In genomic region chr11:16030664-16031063, GRCh38 we compare ENCODE assay signal across 16 cellular contexts.
A peak's percentile ranks its signal among the peaks of the same experiment; 100 is the strongest.
DNase-seq lines count a peak whose midpoint lies in the region; ATAC-seq and TF ChIP-seq lines count a peak whose summit lies in the region.
"Had no signal": no experiment of that assay in that cellular context is flagged by ENCODE, and none has a peak within 500 bp of the region (broad histone marks: within the 10 kb centered on the region; RNA-seq: fewer than 3 reads in every experiment).

No MANE protein-coding gene starts in this region.

- CTCF ChIA-PET in activated CD4-positive, alpha-beta memory T cell treated with anti-CD3 and anti-CD28 coated beads for 36 hours (lab: Charles Lee), result no interaction called here

- H3K4me3 ChIP-seq in SK-N-MC, result peak overlapping the region; percentile 36; the same call in 1 of the 2 replicates
- no peak overlapping the region for H3K4me3 ChIP-seq in uterus
- H3K4me3 ChIP-seq: GM23338 had no signal

- TF ChIP-seq CTCF in osteocyte (IDR thresholded peaks at IDR 0.05) (no peak), uterus (IDR thresholded peaks at IDR 0.05) (no peak)

- ATAC-seq in GM21447 (IDR thresholded peaks at IDR 0.05; ENCODE audit: unreplicated experiment), result no peak
- ATAC-seq: GM23338 had no signal

- H3K27me3 Mint-ChIP-seq in osteocyte (ENCODE audit: unreplicated experiment), result no peaks in the 10 kb centered on the region
- no peaks in the 10 kb centered on the region for H3K27me3 Mint-ChIP-seq in activated CD4-positive, alpha-beta memory T cell treated with anti-CD3 and anti-CD28 coated beads for 36 hours
- H3K27me3 Mint-ChIP-seq: CD4-positive, alpha-beta memory T cell; IgD-negative memory B cell had no signal

- peaks cover 23% of the 10 kb centered on the region for H3K4me1 Mint-ChIP-seq in osteocyte (ENCODE audit: unreplicated experiment)
- no peaks in the 10 kb centered on the region for H3K4me1 Mint-ChIP-seq in activated CD4-positive, alpha-beta memory T cell treated with anti-CD3 and anti-CD28 coated beads for 36 hours (ENCODE audit: low read depth)
- H3K4me1 Mint-ChIP-seq: CD4-positive, alpha-beta memory T cell; IgD-negative memory B cell had no signal

- peak overlapping the region; percentile 92 for H3K27ac ChIP-seq in SK-N-MC
- H3K27ac ChIP-seq in uterus, result no peak overlapping the region
- H3K27ac ChIP-seq: C4-2B had no signal

- H3K9ac ChIP-seq in SK-N-MC (ENCODE audit: insufficient read length), result peak overlapping the region; percentile 16

- 0 out of 2 replicates have a peak, but pooled peaks cover 16% of the 10 kb centered on the region for H3K36me3 ChIP-seq in SK-N-MC (ENCODE audit: insufficient read depth, low read length)
- no peaks in the 10 kb centered on the region for H3K36me3 ChIP-seq in uterus
- H3K36me3 ChIP-seq: BE2C had no signal

- H3K9me3 Mint-ChIP-seq in osteocyte (ENCODE audit: unreplicated experiment), result no peaks in the 10 kb centered on the region
- H3K9me3 Mint-ChIP-seq in activated CD4-positive, alpha-beta memory T cell treated with anti-CD3 and anti-CD28 coated beads for 36 hours, result no peaks in the 10 kb centered on the region
- H3K9me3 Mint-ChIP-seq: GM23338, H9 had no signal

- H3K36me3 Mint-ChIP-seq in osteocyte (ENCODE audit: unreplicated experiment), result peaks cover 2% of the 10 kb centered on the region
- H3K36me3 Mint-ChIP-seq in activated CD4-positive, alpha-beta memory T cell treated with anti-CD3 and anti-CD28 coated beads for 36 hours, result no peaks in the 10 kb centered on the region
- H3K36me3 Mint-ChIP-seq: CD4-positive, alpha-beta memory T cell; IgD-negative memory B cell had no signal

- H3K9me3 ChIP-seq in SK-N-MC (ENCODE audit: low read depth, low read length), result no peaks in the 10 kb centered on the region
- no peaks in the 10 kb centered on the region for H3K9me3 ChIP-seq in uterus
- H3K9me3 ChIP-seq: BE2C had no signal

- POLR2A ChIA-PET in activated CD4-positive, alpha-beta memory T cell treated with anti-CD3 and anti-CD28 coated beads for 36 hours (lab: Charles Lee), result no interaction called here

- peak overlapping the region; percentile 9 for H3K27ac Mint-ChIP-seq in osteocyte (ENCODE audit: unreplicated experiment)
- H3K27ac Mint-ChIP-seq in activated CD4-positive, alpha-beta memory T cell treated with anti-CD3 and anti-CD28 coated beads for 36 hours, result no peak overlapping the region
- H3K27ac Mint-ChIP-seq: CD4-positive, alpha-beta memory T cell; GM23338; H9; IgD-negative memory B cell had no signal

- no peaks in the 10 kb centered on the region for H3K4me1 ChIP-seq in uterus
- H3K4me1 ChIP-seq: BE2C had no signal

- no peaks in the 10 kb centered on the region for H3K27me3 ChIP-seq in uterus
- H3K27me3 ChIP-seq: BE2C had no signal

- DNase-seq in EL (peak; percentile 7), NCI-H82 (lab: John Stamatoyannopoulos, UW) (peak; percentile 29), SK-N-MC (ENCODE audit: low read depth, low spot score) (no peak), osteocyte (ENCODE audit: extremely low spot score, unreplicated experiment) (no peak), uterus (no peak)
- DNase-seq in activated CD4-positive, alpha-beta memory T cell treated with anti-CD3 and anti-CD28 coated beads for 36 hours, result no peak
- DNase-seq: BE2C; CD4-positive, alpha-beta memory T cell; DMS153; DMS79 treated with DMSO at 0.1 percent for 48 hours; GF-D8; H9 had no signal

- no peak overlapping the region for H3K4me3 Mint-ChIP-seq in osteocyte (ENCODE audit: unreplicated experiment)
- no peak overlapping the region for H3K4me3 Mint-ChIP-seq in activated CD4-positive, alpha-beta memory T cell treated with anti-CD3 and anti-CD28 coated beads for 36 hours
- H3K4me3 Mint-ChIP-seq: CD4-positive, alpha-beta memory T cell; GM23338; H9; IgD-negative memory B cell had no signal

- TF ChIP-seq POLR2A in uterus (IDR thresholded peaks at IDR 0.05), result no peak

- intact Hi-C loops in uterus (cut with DNase I; ENCODE audit: low total_unique reads), result no loop called here
- intact Hi-C loops in activated CD4-positive, alpha-beta memory T cell treated with anti-CD3 and anti-CD28 coated beads for 36 hours (cut with micrococcal nuclease), result no loop called here

Comparison
In these comparisons a context has a peak if more than half of its experiments do, and no peak if none do; other contexts are left out.
1. DNase-seq: peak in EL (single experiment) and NCI-H82 (single experiment); none in SK-N-MC (single experiment), osteocyte (single experiment), uterus (0 of 2) and activated CD4-positive, alpha-beta memory T cell treated with anti-CD3 and anti-CD28 coated beads for 36 hours (single experiment).